Comparison of ENCODE assay signal across 17 cellular contexts in genomic region chr3:157313186-157313585, GRCh38.
DNase-seq lines count a peak whose midpoint lies in the region; ATAC-seq and TF ChIP-seq lines count a peak whose summit lies in the region.
"Had no signal": no experiment of that assay in that cellular context is flagged by ENCODE, and none has a peak within 500 bp of the region (broad histone marks: within the 10 kb centered on the region; RNA-seq: fewer than 3 reads in every experiment).

No MANE protein-coding gene starts in this region.

- H3K9me3 Mint-ChIP-seq in activated T-helper 2 cell treated with anti-CD3 and anti-CD28 coated beads, Interferon-gamma antibody, Interleukin-2, Interleukin-4, amounts not matched to agents 10 μg/mL and 5 μg/mL and 100 μg/mL, durations not matched to agents 14 hours and 24 hours and 36 hours, result no peaks in the 10 kb centered on the region
- H3K9me3 Mint-ChIP-seq: CD4-positive, alpha-beta T cell had no signal

- no peaks in the 10 kb centered on the region for H3K36me3 Mint-ChIP-seq in activated T-helper 2 cell treated with anti-CD3 and anti-CD28 coated beads, Interferon-gamma antibody, Interleukin-2, Interleukin-4, amounts not matched to agents 10 μg/mL and 5 μg/mL and 100 μg/mL, durations not matched to agents 14 hours and 24 hours and 36 hours (ENCODE audit: low read depth)

- no peak overlapping the region for H3K4me3 Mint-ChIP-seq in activated T-helper 2 cell treated with anti-CD3 and anti-CD28 coated beads, Interferon-gamma antibody, Interleukin-2, Interleukin-4, amounts not matched to agents 10 μg/mL and 5 μg/mL and 100 μg/mL, durations not matched to agents 14 hours and 24 hours and 36 hours (ENCODE audit: low read depth)
- H3K4me3 Mint-ChIP-seq: CD4-positive, alpha-beta T cell; GM23338 had no signal

- intact Hi-C loops in A673 (cut with micrococcal nuclease; ENCODE audit: unreplicated experiment) (no loop called here), mucosa of descending colon (cut with DNase I, micrococcal nuclease) (no loop called here)
- intact Hi-C loops in activated T-helper 2 cell treated with anti-CD3 and anti-CD28 coated beads, Interferon-gamma antibody, Interleukin-2, Interleukin-4, amounts not matched to agents 10 μg/mL and 5 μg/mL and 100 μg/mL, durations not matched to agents 14 hours and 24 hours and 36 hours (cut with micrococcal nuclease), result no loop called here

- H3K36me3 ChIP-seq in A673 (ENCODE audit: insufficient read depth, low read length, poor library complexity, severe bottlenecking) (no peaks in the 10 kb centered on the region), mucosa of descending colon (ENCODE audit: low read depth) (no peaks in the 10 kb centered on the region)
- H3K36me3 ChIP-seq: BE2C had no signal

- no peaks in the 10 kb centered on the region for H3K27me3 ChIP-seq in A673 (replicated peaks; ENCODE audit: insufficient read depth, low read depth, low read length, poor library complexity)
- H3K27me3 ChIP-seq: BE2C had no signal

- peak; percentile 66 for ATAC-seq in mucosa of descending colon
- ATAC-seq: A549, GM23338 had no signal

- DNase-seq in A673 (ENCODE audit: low spot score), result no peak
- peak; percentile 13 for DNase-seq in OCI-M1 (lab: John Stamatoyannopoulos, UW)
- no peak for DNase-seq in mucosa of descending colon
- DNase-seq in SHP77 (lab: John Stamatoyannopoulos, UW), result no peak
- no peak for DNase-seq in stimulated activated CD4-positive, alpha-beta T cell treated with anti-CD3 and anti-CD28 coated beads, Interleukin-2, amount 100 ng/mL, for 24 hours
- no peak for DNase-seq in activated T-helper 2 cell treated with anti-CD3 and anti-CD28 coated beads, Interferon-gamma antibody, Interleukin-2, Interleukin-4, amounts not matched to agents 10 μg/mL and 5 μg/mL and 100 μg/mL, durations not matched to agents 14 hours and 24 hours and 36 hours (ENCODE audit: low spot score)
- DNase-seq: BE2C; C1 segment of cervical spinal cord; Calu3; CD4-positive, alpha-beta T cell; DMS79 treated with DMSO at 0.1 percent for 48 hours; GF-D8; HCEC 1CT had no signal

- H3K9me3 ChIP-seq in A673 (ENCODE audit: low read depth, low read length, poor library complexity, severe bottlenecking), result no peaks in the 10 kb centered on the region
- no peaks in the 10 kb centered on the region for H3K9me3 ChIP-seq in mucosa of descending colon
- H3K9me3 ChIP-seq: A549, BE2C had no signal

- peaks cover 2% of the 10 kb centered on the region for H3K27me3 Mint-ChIP-seq in activated T-helper 2 cell treated with anti-CD3 and anti-CD28 coated beads, Interferon-gamma antibody, Interleukin-2, Interleukin-4, amounts not matched to agents 10 μg/mL and 5 μg/mL and 100 μg/mL, durations not matched to agents 14 hours and 24 hours and 36 hours (ENCODE audit: low read depth)
- H3K27me3 Mint-ChIP-seq: CD4-positive, alpha-beta T cell had no signal

- POLR2A ChIA-PET in A673 (lab: Charles Lee; ENCODE audit: low non-redundant PET), result no interaction called here

- TF ChIP-seq CTCF in A673 (conservative IDR thresholded peaks at IDR 0.05; ENCODE audit: low read depth, low read length) (no peak), VCaP (conservative IDR thresholded peaks at IDR 0.05) (no peak), mucosa of descending colon (IDR thresholded peaks at IDR 0.05) (no peak)

- no TSS peak for BruUV-seq in A673 (replicated peaks; lab: Mats Ljungman, UMichigan)

- no peaks in the 10 kb centered on the region for H3K4me1 Mint-ChIP-seq in activated T-helper 2 cell treated with anti-CD3 and anti-CD28 coated beads, Interferon-gamma antibody, Interleukin-2, Interleukin-4, amounts not matched to agents 10 μg/mL and 5 μg/mL and 100 μg/mL, durations not matched to agents 14 hours and 24 hours and 36 hours (ENCODE audit: low read depth)
- H3K4me1 Mint-ChIP-seq: GM23338 had no signal

- H3K4me3 ChIP-seq in A673 (ENCODE audit: low read depth, low read length, poor library complexity, severe bottlenecking) (no peak overlapping the region), mucosa of descending colon (no peak overlapping the region)
- H3K4me3 ChIP-seq: A549, GM23338 had no signal

- no peak overlapping the region for H3K27ac Mint-ChIP-seq in activated T-helper 2 cell treated with anti-CD3 and anti-CD28 coated beads, Interferon-gamma antibody, Interleukin-2, Interleukin-4, amounts not matched to agents 10 μg/mL and 5 μg/mL and 100 μg/mL, durations not matched to agents 14 hours and 24 hours and 36 hours
- H3K27ac Mint-ChIP-seq: CD4-positive, alpha-beta T cell; GM23338 had no signal

- H3K4me1 ChIP-seq in A673 (ENCODE audit: insufficient read depth, low read length, poor library complexity, severe bottlenecking) (peaks cover 43% of the 10 kb centered on the region), mucosa of descending colon (ENCODE audit: low read depth) (no peaks in the 10 kb centered on the region)
- H3K4me1 ChIP-seq: BE2C had no signal

- CTCF ChIA-PET in A673 (lab: Charles Lee), result no interaction called here

- peak overlapping the region; percentile 25 for H3K27ac ChIP-seq in A673 (ENCODE audit: low read depth, low read length, poor library complexity, severe bottlenecking)
- peak overlapping the region; percentile 90 for H3K27ac ChIP-seq in VCaP
- H3K27ac ChIP-seq: 22Rv1 had no signal
